Comparison of ENCODE assay signal across 10 cellular contexts in the genomic region with DNA sequence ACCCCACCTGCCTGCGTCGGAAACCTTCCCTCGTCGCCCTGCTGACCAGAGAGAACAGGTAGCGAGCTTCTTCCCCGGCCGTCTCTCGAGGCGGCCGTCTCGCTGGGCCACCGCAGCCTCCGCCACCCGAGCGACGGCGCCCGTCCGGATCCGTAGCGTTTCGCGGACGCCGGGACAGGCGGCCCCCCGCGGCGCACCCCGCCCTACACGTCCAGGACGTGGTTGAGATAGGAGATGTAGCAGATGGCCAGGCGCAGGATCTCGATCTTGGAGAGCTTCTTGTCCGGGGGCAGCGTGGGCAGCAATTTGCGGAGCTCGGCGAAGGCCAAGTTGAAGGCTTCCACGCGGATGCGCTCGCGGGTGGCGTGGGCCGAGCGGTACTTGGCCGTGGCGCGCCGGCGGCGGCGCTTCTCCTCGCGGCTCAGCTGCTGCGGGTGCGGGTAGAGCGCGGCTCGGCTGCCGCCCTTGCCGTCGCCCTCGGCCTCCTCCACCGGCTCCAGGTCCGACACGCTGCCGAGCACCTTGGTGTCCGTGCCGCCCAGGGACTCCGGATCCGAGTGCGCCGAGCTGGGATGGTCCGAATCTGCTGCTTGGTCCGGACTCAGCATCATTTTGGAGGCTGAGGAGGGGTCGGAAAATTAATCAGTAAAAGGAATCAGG. TPM values are rescaled to one million over a fixed set of nuclear protein-coding genes. Genes with fewer than 3 reads are reported as not detected.
DNase-seq lines count a peak whose midpoint lies in the region; ATAC-seq and TF ChIP-seq lines count a peak whose summit lies in the region.
"Had no signal": no experiment of that assay in that cellular context is flagged by ENCODE, and none has a peak within 500 bp of the region (broad histone marks: within the 10 kb centered on the region; RNA-seq: fewer than 3 reads in every experiment).

No MANE protein-coding gene starts in this region.

- peak; percentile 23 for ATAC-seq in esophagus mucosa

- H3K27ac Mint-ChIP-seq in osteocyte (ENCODE audit: unreplicated experiment) = no peak overlapping the region

- H3K27me3 Mint-ChIP-seq in osteocyte (ENCODE audit: unreplicated experiment) = peaks cover 83% of the 10 kb centered on the region

- TF ChIP-seq CTCF in osteocyte (IDR thresholded peaks at IDR 0.05) = no peak

- H3K9me3 Mint-ChIP-seq in osteocyte (ENCODE audit: unreplicated experiment) = no peaks in the 10 kb centered on the region

- H3K36me3 Mint-ChIP-seq in osteocyte (ENCODE audit: unreplicated experiment) = peaks cover 2% of the 10 kb centered on the region

- H3K4me1 Mint-ChIP-seq in osteocyte (ENCODE audit: unreplicated experiment) = peaks cover 7% of the 10 kb centered on the region

- H3K4me3 Mint-ChIP-seq in osteocyte (ENCODE audit: unreplicated experiment) = peak overlapping the region; percentile 35

- DNase-seq in D341Med (ENCODE audit: low spot score) (peak; percentile 69), NCI-H1930 (lab: John Stamatoyannopoulos, UW) (peak; percentile 14 to 32), osteocyte (ENCODE audit: extremely low spot score, unreplicated experiment) (no peak), NAMALWA (ENCODE audit: low spot score) (no peak), NCI-H510A (lab: John Stamatoyannopoulos, UW) (no peak), SW 1271 (lab: John Stamatoyannopoulos, UW) (no peak)
- DNase-seq in activated CD4-positive, alpha-beta T cell treated with anti-CD3 and anti-CD28 coated beads for 48 hours = no peak
- DNase-seq: adrenal gland had no signal

RNA-seq across cellular contexts. Expression of gene NHLH2, which starts 3.0 kb away (rescaled TPM):
- total RNA-seq in esophagus mucosa (1.1 TPM), osteocyte (not detected in 2 replicates)
- total RNA-seq: adrenal gland; T-helper 1 cell treated with Interleukin-12 subunit alpha and Interleukin-12 subunit beta and Interleukin-4 antibody, amounts not matched to agents 30 ng/mL and 1 ng/mL, for 36 hours had no signal

Comparison
In these comparisons a context has a peak if more than half of its experiments do, and no peak if none do; other contexts are left out.
1. DNase-seq: peak in D341Med (single experiment) and NCI-H1930 (2 of 2); none in osteocyte (single experiment), NAMALWA (single experiment), activated CD4-positive, alpha-beta T cell treated with anti-CD3 and anti-CD28 coated beads for 48 hours (single experiment), NCI-H510A (single experiment) and SW 1271 (0 of 2).